In genomic region chr1:182601416-182601786, GRCh38 we compare ENCODE assay signal across 8 cellular contexts. TPM values are rescaled to one million over a fixed set of nuclear protein-coding genes. Genes with fewer than 3 reads are reported as not detected.
DNase-seq lines count a peak whose midpoint lies in the region; ATAC-seq and TF ChIP-seq lines count a peak whose summit lies in the region.

No MANE protein-coding gene starts in this region.

- no peak overlapping the region for H3K27ac Mint-ChIP-seq in activated CD8-positive, alpha-beta T cell treated with anti-CD3 and anti-CD28 coated beads, Interleukin-2, amount 10 ng/mL, durations not matched to agents 7 days and 5 days
- H3K27ac Mint-ChIP-seq in endothelial cell (ENCODE audit: unreplicated experiment): no peak overlapping the region
- no peak overlapping the region for H3K27ac Mint-ChIP-seq in stimulated activated naive CD8-positive, alpha-beta T cell treated with anti-CD3 and anti-CD28 coated beads, Interleukin-15, amount 100 ng/mL, for 72 hours

- no peak overlapping the region for H3K9ac ChIP-seq in HUES48 (ENCODE audit: low read depth, low read length)

- H3K27ac ChIP-seq in HUES48 (ENCODE audit: low read depth, low read length): peak overlapping the region; percentile 39

- peaks cover 24% of the 10 kb centered on the region for H3K36me3 ChIP-seq in HUES48 (ENCODE audit: control insufficient read depth, insufficient read depth, low read length)

- no peaks in the 10 kb centered on the region for H3K9me3 ChIP-seq in HUES48 (ENCODE audit: control insufficient read depth, insufficient read depth, low read length)

- peaks cover 32% of the 10 kb centered on the region for H3K27me3 ChIP-seq in HUES48 (ENCODE audit: control insufficient read depth, insufficient read depth, low read length)

- ATAC-seq in activated CD8-positive, alpha-beta T cell treated with anti-CD3 and anti-CD28 coated beads, Interleukin-2, amount 10 ng/mL, durations not matched to agents 7 days and 5 days: no peak
- no peak for ATAC-seq in stimulated activated naive CD8-positive, alpha-beta T cell treated with anti-CD3 and anti-CD28 coated beads, Interleukin-15, amount 100 ng/mL, for 72 hours
- no peak for ATAC-seq in GM21737 (IDR thresholded peaks at IDR 0.05; ENCODE audit: unreplicated experiment)

- H3K9me3 Mint-ChIP-seq in activated CD8-positive, alpha-beta T cell treated with anti-CD3 and anti-CD28 coated beads, Interleukin-2, amount 10 ng/mL, durations not matched to agents 7 days and 5 days (ENCODE audit: insufficient read depth): no peaks in the 10 kb centered on the region
- no peaks in the 10 kb centered on the region for H3K9me3 Mint-ChIP-seq in endothelial cell (ENCODE audit: unreplicated experiment)
- H3K9me3 Mint-ChIP-seq in stimulated activated naive CD8-positive, alpha-beta T cell treated with anti-CD3 and anti-CD28 coated beads, Interleukin-15, amount 100 ng/mL, for 72 hours: no peaks in the 10 kb centered on the region

- DNase-seq in DMS 273 treated with DMSO at 0.1 percent for 48 hours (lab: John Stamatoyannopoulos, UW) (peak; percentile 63), NOMO-1 (lab: John Stamatoyannopoulos, UW; ENCODE audit: unreplicated experiment in 2 of 2) (peak; percentile 45 to 72), endothelial cell (ENCODE audit: low spot score) (peak; percentile 75), middle frontal gyrus (ENCODE audit: extremely low spot score, low spot score) (peak; percentile 34)
- peak; percentile 80 for DNase-seq in activated CD8-positive, alpha-beta T cell treated with anti-CD3 and anti-CD28 coated beads, Interleukin-2, amount 10 ng/mL, durations not matched to agents 7 days and 5 days
- peak; percentile 63 to 72 for DNase-seq in stimulated activated naive CD8-positive, alpha-beta T cell treated with anti-CD3 and anti-CD28 coated beads, Interleukin-15, amount 100 ng/mL, for 72 hours

- CTCF ChIA-PET in activated CD8-positive, alpha-beta T cell treated with anti-CD3 and anti-CD28 coated beads, Interleukin-2, amount 10 ng/mL, durations not matched to agents 7 days and 5 days (lab: Charles Lee): interaction anchor here (0.7 to 17.9 kb wide), 22 partner anchors 8 to 242 kb away, joined by 3 to 899 read pairs (median 4); partner anchors contain the start of genes NPL and RNASEL

- H3K36me3 Mint-ChIP-seq in activated CD8-positive, alpha-beta T cell treated with anti-CD3 and anti-CD28 coated beads, Interleukin-2, amount 10 ng/mL, durations not matched to agents 7 days and 5 days (ENCODE audit: low read depth): peaks cover 4% of the 10 kb centered on the region
- peaks cover 4% of the 10 kb centered on the region for H3K36me3 Mint-ChIP-seq in endothelial cell (ENCODE audit: low read depth, unreplicated experiment)

- TF ChIP-seq CTCF in endothelial cell (IDR thresholded peaks at IDR 0.05; ENCODE audit: unreplicated experiment): peak; percentile 99

- H3K4me1 Mint-ChIP-seq in activated CD8-positive, alpha-beta T cell treated with anti-CD3 and anti-CD28 coated beads, Interleukin-2, amount 10 ng/mL, durations not matched to agents 7 days and 5 days (ENCODE audit: low read depth): peaks cover 4% of the 10 kb centered on the region
- peaks cover 31% of the 10 kb centered on the region for H3K4me1 Mint-ChIP-seq in endothelial cell (ENCODE audit: unreplicated experiment)
- H3K4me1 Mint-ChIP-seq in stimulated activated naive CD8-positive, alpha-beta T cell treated with anti-CD3 and anti-CD28 coated beads, Interleukin-15, amount 100 ng/mL, for 72 hours: peaks cover 15% of the 10 kb centered on the region

- no peak overlapping the region for H3K4me3 ChIP-seq in HUES48 (ENCODE audit: low read depth, low read length)

- POLR2A ChIA-PET in activated CD8-positive, alpha-beta T cell treated with anti-CD3 and anti-CD28 coated beads, Interleukin-2, amount 10 ng/mL, durations not matched to agents 7 days and 5 days (lab: Charles Lee): interaction anchor here (1.0 to 1.1 kb wide), 2 partner anchors 181 to 182 kb away, joined by 4 to 10 read pairs; no protein-coding TSS in a partner anchor

- peaks cover 9% of the 10 kb centered on the region for H3K27me3 Mint-ChIP-seq in activated CD8-positive, alpha-beta T cell treated with anti-CD3 and anti-CD28 coated beads, Interleukin-2, amount 10 ng/mL, durations not matched to agents 7 days and 5 days (ENCODE audit: low read depth)
- peaks cover 18% of the 10 kb centered on the region for H3K27me3 Mint-ChIP-seq in endothelial cell (ENCODE audit: unreplicated experiment)
- no peaks in the 10 kb centered on the region for H3K27me3 Mint-ChIP-seq in stimulated activated naive CD8-positive, alpha-beta T cell treated with anti-CD3 and anti-CD28 coated beads, Interleukin-15, amount 100 ng/mL, for 72 hours

- peaks cover 27% of the 10 kb centered on the region for H3K4me1 ChIP-seq in HUES48 (ENCODE audit: control insufficient read depth, insufficient read depth, low read length)

- H3K4me3 Mint-ChIP-seq in activated CD8-positive, alpha-beta T cell treated with anti-CD3 and anti-CD28 coated beads, Interleukin-2, amount 10 ng/mL, durations not matched to agents 7 days and 5 days: no peak overlapping the region
- no peak overlapping the region for H3K4me3 Mint-ChIP-seq in endothelial cell (ENCODE audit: unreplicated experiment)
- H3K4me3 Mint-ChIP-seq in stimulated activated naive CD8-positive, alpha-beta T cell treated with anti-CD3 and anti-CD28 coated beads, Interleukin-15, amount 100 ng/mL, for 72 hours: no peak overlapping the region

RNA-seq across cellular contexts. Expression of gene RGS16, which starts 2.8 kb away (rescaled TPM):
- total RNA-seq in activated CD8-positive, alpha-beta T cell treated with anti-CD3 and anti-CD28 coated beads, Interleukin-2, amount 10 ng/mL, durations not matched to agents 7 days and 5 days: under 1 TPM; 0.63 to 0.66 TPM
- 11.8 TPM for total RNA-seq in endothelial cell (ENCODE audit: unreplicated experiment)

RNA-seq across cellular contexts. Expression of gene RNASEL, which starts 12.3 kb away (rescaled TPM):
- total RNA-seq in activated CD8-positive, alpha-beta T cell treated with anti-CD3 and anti-CD28 coated beads, Interleukin-2, amount 10 ng/mL, durations not matched to agents 7 days and 5 days: 1 to 10 TPM; 5.7 to 6.0 TPM
- total RNA-seq in endothelial cell (ENCODE audit: unreplicated experiment): 2.3 TPM
